ENCODE assay signal across 26 cellular contexts in genomic region chr6:163200299-163201093, GRCh38.
"Had no signal": no experiment of that assay in that cellular context is flagged by ENCODE, and none has a peak within 500 bp of the region (broad histone marks: within the 10 kb centered on the region; RNA-seq: fewer than 3 reads in every experiment).

No MANE protein-coding gene starts in this region.

- H3K4me3 ChIP-seq: colonic mucosa, heart right ventricle, lower lobe of right lung, pancreas, right lobe of liver, thyroid gland, upper lobe of left lung had no signal

- H3K27ac ChIP-seq: colonic mucosa, epithelial cell of prostate, heart right ventricle, lower lobe of right lung, pancreas, right lobe of liver, thyroid gland, upper lobe of left lung had no signal

- H3K36me3 ChIP-seq: colonic mucosa, heart right ventricle, lower lobe of right lung, pancreas, right lobe of liver, thyroid gland, upper lobe of left lung had no signal

- H3K9me3 ChIP-seq: colonic mucosa, lower lobe of right lung, pancreas, right lobe of liver, thyroid gland, upper lobe of left lung had no signal

- H3K4me1 ChIP-seq: colonic mucosa, heart right ventricle, lower lobe of right lung, pancreas, thyroid gland, upper lobe of left lung had no signal

- H3K27me3 ChIP-seq: colonic mucosa, heart right ventricle, pancreas, right lobe of liver, thyroid gland, upper lobe of left lung had no signal

- ATAC-seq: esophagus mucosa; left colon; left ventricle myocardium superior; lower lobe of right lung; naive thymus-derived CD8-positive, alpha-beta T cell; pancreas; right lobe of liver; stimulated activated naive CD8-positive, alpha-beta T cell treated with anti-CD3 and anti-CD28 coated beads, Interleukin-15, amount 100 ng/mL, for 72 hours had no signal

- DNase-seq: colonic mucosa; effector CD8-positive, alpha-beta T cell; endodermal cell; glutamatergic neuron; heart right ventricle; hippocampal formation; immature natural killer cell; islet precursor cell; kidney glomerular epithelial cell; left colon; left ventricle myocardium superior; lower lobe of right lung; naive thymus-derived CD8-positive, alpha-beta T cell; occipital lobe; pancreas; right lobe of liver; small intestine; stimulated activated CD4-positive, alpha-beta T cell treated with anti-CD3 and anti-CD28 coated beads, Interleukin-1b, Interleukin-23, amount 100 ng/mL, for 48 hours; stimulated activated CD4-positive, alpha-beta T cell treated with anti-CD3 and anti-CD28 coated beads, Interleukin-4, amount 100 ng/mL, for 1 hour; stimulated activated CD8-positive, alpha-beta memory T cell treated with anti-CD3 and anti-CD28 coated beads, Interleukin-4, amount 100 ng/mL, for 48 hours; stimulated activated naive CD4-positive, alpha-beta T cell; stimulated activated naive CD8-positive, alpha-beta T cell treated with anti-CD3 and anti-CD28 coated beads, Interleukin-15, amount 100 ng/mL, for 72 hours; thyroid gland had no signal
